ENCODE assay signal across 8 cellular contexts in the genomic region with DNA sequence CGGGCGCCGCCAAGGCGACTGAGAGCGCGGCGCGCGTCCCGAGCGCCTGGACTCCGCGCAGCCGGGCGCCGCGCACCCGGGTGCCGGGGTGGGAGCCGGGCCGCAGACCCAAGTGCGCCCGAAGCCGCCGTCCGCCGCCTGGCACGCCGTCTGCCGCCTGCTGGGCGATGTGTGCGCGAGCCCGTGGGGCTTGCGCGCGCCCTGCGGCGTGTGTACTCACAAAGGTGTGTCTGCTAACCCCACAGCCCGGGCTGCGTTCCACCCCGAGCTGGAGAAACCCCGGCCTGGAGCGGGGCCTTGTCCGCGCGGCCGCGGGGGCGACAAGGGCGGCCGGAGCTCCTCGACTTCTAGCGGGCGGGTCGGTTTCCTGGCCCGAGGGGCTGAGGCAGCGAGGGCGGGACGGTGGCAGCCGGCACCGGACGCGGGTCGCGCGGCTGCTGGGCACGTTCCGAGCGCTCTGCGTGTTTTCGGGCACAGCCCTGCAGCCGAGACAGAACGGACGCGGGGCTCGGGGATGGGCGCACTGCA. TPM values are rescaled to one million over a fixed set of nuclear protein-coding genes. Genes with fewer than 3 reads are reported as not detected.
A peak's percentile ranks its signal among the peaks of the same experiment; 100 is the strongest.
DNase-seq lines count a peak whose midpoint lies in the region; ATAC-seq and TF ChIP-seq lines count a peak whose summit lies in the region.

No MANE protein-coding gene starts in this region.

- peak; percentile 37 to 65 for DNase-seq in NCI-H2081 (lab: John Stamatoyannopoulos, UW)
- no peak for DNase-seq in NCI-H2081 treated with DMSO at 0.1 percent for 48 hours (lab: John Stamatoyannopoulos, UW)
- DNase-seq in NCI-H146 (lab: John Stamatoyannopoulos, UW) = peak; percentile 76
- peak; percentile 82 for DNase-seq in activated CD4-positive, alpha-beta T cell treated with anti-CD3 and anti-CD28 coated beads for 36 hours
- DNase-seq in choroid plexus epithelial cell (ENCODE audit: low read depth) = peak; percentile 79
- peak; percentile 89 for DNase-seq in kidney tubule cell (ENCODE audit: low spot score)
- DNase-seq in stimulated activated CD4-positive, alpha-beta T cell treated with anti-CD3 and anti-CD28 coated beads, Interleukin-2, amount 100 ng/mL, for 24 hours = peak; percentile 70 to 72

- peak; percentile 32 for TF ChIP-seq CTCF in choroid plexus epithelial cell (conservative IDR thresholded peaks at IDR 0.05; ENCODE audit: low read depth, low read length)

- peaks cover 41% of the 10 kb centered on the region for H3K4me1 Mint-ChIP-seq in activated CD4-positive, alpha-beta T cell treated with anti-CD3 and anti-CD28 coated beads for 36 hours

- H3K27ac Mint-ChIP-seq in activated CD4-positive, alpha-beta T cell treated with anti-CD3 and anti-CD28 coated beads for 36 hours = no peak overlapping the region

- ATAC-seq in HG02642 (IDR thresholded peaks at IDR 0.05; ENCODE audit: poor library complexity, unreplicated experiment) = peak; percentile 38
- peak; percentile 23 for ATAC-seq in activated CD4-positive, alpha-beta T cell treated with anti-CD3 and anti-CD28 coated beads for 36 hours

- no peaks in the 10 kb centered on the region for H3K9me3 Mint-ChIP-seq in activated CD4-positive, alpha-beta T cell treated with anti-CD3 and anti-CD28 coated beads for 36 hours (ENCODE audit: low read depth)

- CTCF ChIA-PET in activated CD4-positive, alpha-beta T cell treated with anti-CD3 and anti-CD28 coated beads for 36 hours (lab: Charles Lee) = interaction anchor here (0.6 to 2.0 kb wide), 4 partner anchors 9 to 275 kb away, joined by 3 to 7 read pairs (median 4); no protein-coding TSS in a partner anchor

- H3K27me3 Mint-ChIP-seq in activated CD4-positive, alpha-beta T cell treated with anti-CD3 and anti-CD28 coated beads for 36 hours = peaks cover 26% of the 10 kb centered on the region

- intact Hi-C loops in activated CD4-positive, alpha-beta T cell treated with anti-CD3 and anti-CD28 coated beads for 36 hours (cut with DNase I, micrococcal nuclease) = loop anchor here (1.0 to 10.0 kb wide), 13 partner anchors 24 to 1074 kb away; partner anchors contain the start of genes KIF2A (in 2 of the 2), SMIM15 (in 2 of the 2), DEPDC1B (in 1 of the 2) and DIMT1 (in 1 of the 2)

- H3K4me3 ChIP-seq in choroid plexus epithelial cell (ENCODE audit: low read depth, low read length) = peak overlapping the region; percentile 82

- POLR2A ChIA-PET in activated CD4-positive, alpha-beta T cell treated with anti-CD3 and anti-CD28 coated beads for 36 hours (lab: Charles Lee) = interaction anchor here (1.2 to 1.8 kb wide), 3 partner anchors 24 to 632 kb away, joined by 3 to 7 read pairs (median 6); partner anchors contain the start of gene DEPDC1B

- no peaks in the 10 kb centered on the region for H3K36me3 Mint-ChIP-seq in activated CD4-positive, alpha-beta T cell treated with anti-CD3 and anti-CD28 coated beads for 36 hours (ENCODE audit: low read depth)

- H3K4me3 Mint-ChIP-seq in activated CD4-positive, alpha-beta T cell treated with anti-CD3 and anti-CD28 coated beads for 36 hours = peak overlapping the region; percentile 79

RNA-seq across cellular contexts. Expression of gene ZSWIM6, which starts 1.1 kb away (rescaled TPM):
- 1 to 10 TPM; 4.5 to 5.7 TPM for total RNA-seq in activated CD4-positive, alpha-beta T cell treated with anti-CD3 and anti-CD28 coated beads for 36 hours
